ENCODE assay signal across 8 cellular contexts in genomic region chr18:50193796-50194622, GRCh38. TPM values are rescaled to one million over a fixed set of nuclear protein-coding genes. Genes with fewer than 3 reads are reported as not detected.
DNase-seq lines count a peak whose midpoint lies in the region; ATAC-seq and TF ChIP-seq lines count a peak whose summit lies in the region.

No MANE protein-coding gene starts in this region.

- H3K4me1 ChIP-seq in ascending aorta: peaks cover 0 to 3% of the 10 kb centered on the region in 2 donors
- no peaks in the 10 kb centered on the region for H3K4me1 ChIP-seq in lung (ENCODE audit: control insufficient read depth in 2 of 2, insufficient read depth in 2 of 2, low read length in 2 of 2)

- H3K27me3 ChIP-seq in ascending aorta: no peaks in the 10 kb centered on the region
- H3K27me3 ChIP-seq in lung (ENCODE audit: control insufficient read depth, insufficient read depth): no peaks in the 10 kb centered on the region

- H3K4me3 ChIP-seq in ascending aorta (peak overlapping the region; percentile 63 to 72), lung (peak overlapping the region; percentile 55)

- ATAC-seq in GM21825 (IDR thresholded peaks at IDR 0.05; ENCODE audit: unreplicated experiment): peak; percentile 23
- ATAC-seq in lung (ENCODE audit: insufficient read depth, low FRiP score): no peak
- ATAC-seq in HG02763 (IDR thresholded peaks at IDR 0.05; ENCODE audit: unreplicated experiment): no peak
- no peak for ATAC-seq in HG03159 (IDR thresholded peaks at IDR 0.05; ENCODE audit: unreplicated experiment)

- DNase-seq in 8988T: peak; percentile 25
- DNase-seq in ascending aorta (ENCODE audit: low spot score in 2 of 2): no peak
- no peak for DNase-seq in lung (ENCODE audit: low spot score)
- no peak for DNase-seq in NCI-H2029 treated with DMSO at 0.1 percent for 48 hours (lab: John Stamatoyannopoulos, UW)
- no peak for DNase-seq in effector CD8-positive, alpha-beta T cell (lab: John Stamatoyannopoulos, UW)

- H3K36me3 ChIP-seq in ascending aorta: no peaks in the 10 kb centered on the region
- H3K36me3 ChIP-seq in lung (ENCODE audit: control insufficient read depth in 2 of 2, insufficient read depth in 2 of 2, low read length in 2 of 2): no peaks in the 10 kb centered on the region

- H3K9me3 ChIP-seq in ascending aorta (no peaks in the 10 kb centered on the region), lung (ENCODE audit: control insufficient read depth in 2 of 2, insufficient read depth in 1 of 2, low read length in 1 of 2) (no peaks in the 10 kb centered on the region)

- no peak for TF ChIP-seq CTCF in ascending aorta (IDR thresholded peaks at IDR 0.05)
- no peak for TF ChIP-seq CTCF in lung (IDR thresholded peaks at IDR 0.05; ENCODE audit: control extremely low read depth, extremely low read depth)

- no peak overlapping the region for H3K27ac ChIP-seq in ascending aorta
- peak overlapping the region in 1 of 2 donors; percentile 12 for H3K27ac ChIP-seq in lung (ENCODE audit: low read depth in 1 of 2, low read length in 1 of 2)

- WGBS in lung, 2 donors: 1 to 2% methylated on average over 66 to 68 of the region's 68 CpGs

- intact Hi-C loops in ascending aorta (cut with DNase I): loop anchor here (2.0 kb wide), 1 partner anchor 143 kb away; no protein-coding TSS in a partner anchor

RNA-seq across cellular contexts. Expression of gene MYO5B, which starts 0.9 kb away (rescaled TPM):
- total RNA-seq in ascending aorta: 0.21 TPM
- total RNA-seq in lung: 10 to 100 TPM; 24.5 to 25.6 TPM
- polyA plus RNA-seq in lung: 10 to 100 TPM in 1 of 2 donors, 1 to 10 TPM in 1; 9.7 to 15.0 TPM

Comparison
In these comparisons a context has a peak if more than half of its experiments do, and no peak if none do; other contexts are left out.
1. RNA of gene MYO5B, which starts 0.9 kb away (total RNA-seq): 24.5 to 25.6 TPM in lung; 0.21 TPM in ascending aorta (single experiment); every median in the first group is over 10 times any median in the second.